ENCODE assay signal across 15 cellular contexts in genomic region chr1:37391181-37391949, GRCh38.
A peak's percentile ranks its signal among the peaks of the same experiment; 100 is the strongest.
DNase-seq lines count a peak whose midpoint lies in the region; ATAC-seq and TF ChIP-seq lines count a peak whose summit lies in the region.
"Had no signal": no experiment of that assay in that cellular context is flagged by ENCODE, and none has a peak within 500 bp of the region (broad histone marks: within the 10 kb centered on the region; RNA-seq: fewer than 3 reads in every experiment).

No MANE protein-coding gene starts in this region.

- no peak for ATAC-seq in activated CD8-positive, alpha-beta T cell treated with anti-CD3 and anti-CD28 coated beads, Interleukin-2, amount 10 ng/mL, durations not matched to agents 7 days and 5 days
- ATAC-seq in HG03571 (IDR thresholded peaks at IDR 0.05; ENCODE audit: unreplicated experiment) = no peak
- ATAC-seq: naive thymus-derived CD4-positive, alpha-beta T cell had no signal

- H3K4me1 Mint-ChIP-seq in activated CD8-positive, alpha-beta T cell treated with anti-CD3 and anti-CD28 coated beads, Interleukin-2, amount 10 ng/mL, durations not matched to agents 7 days and 5 days (ENCODE audit: low read depth) = no peaks in the 10 kb centered on the region
- H3K4me1 Mint-ChIP-seq: naive thymus-derived CD4-positive, alpha-beta T cell had no signal

- peaks cover 11% of the 10 kb centered on the region for H3K27me3 Mint-ChIP-seq in activated CD8-positive, alpha-beta T cell treated with anti-CD3 and anti-CD28 coated beads, Interleukin-2, amount 10 ng/mL, durations not matched to agents 7 days and 5 days (ENCODE audit: low read depth)

- no peaks in the 10 kb centered on the region for H3K36me3 Mint-ChIP-seq in activated CD8-positive, alpha-beta T cell treated with anti-CD3 and anti-CD28 coated beads, Interleukin-2, amount 10 ng/mL, durations not matched to agents 7 days and 5 days (ENCODE audit: low read depth)
- H3K36me3 Mint-ChIP-seq: naive thymus-derived CD4-positive, alpha-beta T cell had no signal

- H3K9me3 Mint-ChIP-seq in activated CD8-positive, alpha-beta T cell treated with anti-CD3 and anti-CD28 coated beads, Interleukin-2, amount 10 ng/mL, durations not matched to agents 7 days and 5 days (ENCODE audit: insufficient read depth) = no peaks in the 10 kb centered on the region
- H3K9me3 Mint-ChIP-seq: naive thymus-derived CD4-positive, alpha-beta T cell had no signal

- POLR2A ChIA-PET in activated CD8-positive, alpha-beta T cell treated with anti-CD3 and anti-CD28 coated beads, Interleukin-2, amount 10 ng/mL, durations not matched to agents 7 days and 5 days (lab: Charles Lee) = no interaction called here

- H3K4me3 ChIP-seq in fibroblast of villous mesenchyme (ENCODE audit: low read depth, low read length) = no peak overlapping the region
- H3K4me3 ChIP-seq: SJSA1, vagina had no signal

- peak; percentile 59 for DNase-seq in D341Med (ENCODE audit: low spot score)
- peak; percentile 96 for DNase-seq in NCI-H1105 (lab: John Stamatoyannopoulos, UW)
- DNase-seq in NCI-H510A treated with DMSO at 0.1 percent for 48 hours (lab: John Stamatoyannopoulos, UW) = peak; percentile 99
- no peak for DNase-seq in fibroblast of villous mesenchyme (ENCODE audit: low read depth)
- DNase-seq in cerebellum (ENCODE audit: low spot score) = no peak
- DNase-seq in activated CD8-positive, alpha-beta T cell treated with anti-CD3 and anti-CD28 coated beads, Interleukin-2, amount 10 ng/mL, durations not matched to agents 7 days and 5 days = no peak
- DNase-seq in H4 (ENCODE audit: low spot score) = no peak
- DNase-seq: activated CD4-positive, alpha-beta T cell treated with anti-CD3 and anti-CD28 coated beads for 4 hours; activated gamma-delta T cell treated with Interleukin-2 at 50 U/mL for 16 hours; central memory CD4-positive, alpha-beta T cell; kidney glomerular epithelial cell; naive thymus-derived CD4-positive, alpha-beta T cell had no signal

- CTCF ChIA-PET in activated CD8-positive, alpha-beta T cell treated with anti-CD3 and anti-CD28 coated beads, Interleukin-2, amount 10 ng/mL, durations not matched to agents 7 days and 5 days (lab: Charles Lee) = no interaction called here

- peak; percentile 11 for TF ChIP-seq CTCF in fibroblast of villous mesenchyme (IDR thresholded peaks at IDR 0.05; ENCODE audit: insufficient read depth, low read depth, low read length)

- no peak overlapping the region for H3K27ac Mint-ChIP-seq in activated CD8-positive, alpha-beta T cell treated with anti-CD3 and anti-CD28 coated beads, Interleukin-2, amount 10 ng/mL, durations not matched to agents 7 days and 5 days
- H3K27ac Mint-ChIP-seq: naive thymus-derived CD4-positive, alpha-beta T cell had no signal

- H3K4me3 Mint-ChIP-seq in activated CD8-positive, alpha-beta T cell treated with anti-CD3 and anti-CD28 coated beads, Interleukin-2, amount 10 ng/mL, durations not matched to agents 7 days and 5 days = no peak overlapping the region
- H3K4me3 Mint-ChIP-seq: naive thymus-derived CD4-positive, alpha-beta T cell had no signal

Comparison
In these comparisons a context has a peak if more than half of its experiments do, and no peak if none do; other contexts are left out.
1. DNase-seq: peak in D341Med (single experiment), NCI-H1105 (single experiment) and NCI-H510A treated with DMSO at 0.1 percent for 48 hours (single experiment); none in fibroblast of villous mesenchyme (single experiment), cerebellum (single experiment), activated CD8-positive, alpha-beta T cell treated with anti-CD3 and anti-CD28 coated beads, Interleukin-2, amount 10 ng/mL, durations not matched to agents 7 days and 5 days (single experiment) and H4 (single experiment).